1 cellular context compared by ENCODE assay signal in genomic region chr13:113105032-113105993, GRCh38.
TF ChIP-seq lines count a peak whose summit lies in the region.

Gene F7 (plus strand): TSS chr13:113105791. CDS start chr13:113105842, 51 bp downstream.

TF ChIP-seq in HepG2, 621 proteins besides CTCF, POLR2A, EP300 and RAD21 (continued from another document and continues in another):
- no peak for TF ChIP-seq KIAA2018 (CRISPR knock-in tag; IDR thresholded peaks at IDR 0.05; ENCODE audit: borderline replicate concordance)
- peak; percentile 61; the same call in 1 of the 2 replicates for TF ChIP-seq HOXA5 (CRISPR knock-in tag; IDR thresholded peaks at IDR 0.05)
- peak; percentile 80 for TF ChIP-seq HNRNPL (IDR thresholded peaks at IDR 0.05; ENCODE audit: low read depth, low read length)
- TF ChIP-seq ZNF280B (CRISPR knock-in tag; IDR thresholded peaks at IDR 0.05; ENCODE audit: borderline replicate concordance), result 0 out of 2 replicates have a peak, but pooled peaks have one; percentile 22
- TF ChIP-seq, protein P1, sequence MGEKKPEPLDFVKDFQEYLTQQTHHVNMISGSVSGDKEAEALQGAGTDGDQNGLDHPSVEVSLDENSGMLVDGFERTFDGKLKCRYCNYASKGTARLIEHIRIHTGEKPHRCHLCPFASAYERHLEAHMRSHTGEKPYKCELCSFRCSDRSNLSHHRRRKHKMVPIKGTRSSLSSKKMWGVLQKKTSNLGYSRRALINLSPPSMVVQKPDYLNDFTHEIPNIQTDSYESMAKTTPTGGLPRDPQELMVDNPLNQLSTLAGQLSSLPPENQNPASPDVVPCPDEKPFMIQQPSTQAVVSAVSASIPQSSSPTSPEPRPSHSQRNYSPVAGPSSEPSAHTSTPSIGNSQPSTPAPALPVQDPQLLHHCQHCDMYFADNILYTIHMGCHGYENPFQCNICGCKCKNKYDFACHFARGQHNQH (CRISPR knock-in tag; IDR thresholded peaks at IDR 0.05), result peak; percentile 75; the same call in 1 of the 2 replicates
- peak; percentile 79; the same call in 1 of the 2 replicates for TF ChIP-seq ZBTB7B (CRISPR knock-in tag; IDR thresholded peaks at IDR 0.05)
- no peak for TF ChIP-seq ZFP1 (CRISPR knock-in tag; IDR thresholded peaks at IDR 0.05)
- TF ChIP-seq RAD51 (IDR thresholded peaks at IDR 0.05; ENCODE audit: borderline replicate concordance), result no peak
- TF ChIP-seq ZNF3 (CRISPR knock-in tag; IDR thresholded peaks at IDR 0.05), result no peak
- no peak; the same call in 1 of the 2 replicates for TF ChIP-seq ZNF703 (CRISPR knock-in tag; IDR thresholded peaks at IDR 0.05; ENCODE audit: borderline replicate concordance)
- no peak for TF ChIP-seq TEF (CRISPR knock-in tag; IDR thresholded peaks at IDR 0.05)
- TF ChIP-seq TAF15 (IDR thresholded peaks at IDR 0.05; ENCODE audit: low read depth, low read length, poor library complexity, severe bottlenecking), result no peak
- no peak for TF ChIP-seq ZNF75D (CRISPR knock-in tag; IDR thresholded peaks at IDR 0.05; ENCODE audit: borderline replicate concordance)
- peak; percentile 60; the same call in 1 of the 2 replicates for TF ChIP-seq KAT7 (CRISPR knock-in tag; IDR thresholded peaks at IDR 0.05; ENCODE audit: borderline replicate concordance)
- TF ChIP-seq ZNF333 (CRISPR knock-in tag; IDR thresholded peaks at IDR 0.05; ENCODE audit: borderline replicate concordance), result no peak
- peak; percentile 72; the same call in 1 of the 2 replicates for TF ChIP-seq MEIS2 (CRISPR knock-in tag; IDR thresholded peaks at IDR 0.05)
- TF ChIP-seq DPF2 (CRISPR knock-in tag; IDR thresholded peaks at IDR 0.05; ENCODE audit: borderline replicate concordance, low read depth), result peak; percentile 87
- no peak for TF ChIP-seq ZNF382 (CRISPR knock-in tag; IDR thresholded peaks at IDR 0.05; ENCODE audit: borderline replicate concordance)
- TF ChIP-seq HDAC2 (CRISPR knock-in tag; IDR thresholded peaks at IDR 0.05), result peak; percentile 89
- no peak for TF ChIP-seq ZBTB8A (CRISPR knock-in tag; IDR thresholded peaks at IDR 0.05; ENCODE audit: borderline replicate concordance, low read depth)
- no peak for TF ChIP-seq ZNF234 (CRISPR knock-in tag; conservative IDR thresholded peaks at IDR 0.05)
- peak; percentile 40; the same call in 1 of the 2 replicates for TF ChIP-seq MNT (IDR thresholded peaks at IDR 0.05)
- peak; percentile 92 for TF ChIP-seq CEBPG (CRISPR knock-in tag; IDR thresholded peaks at IDR 0.05)
- TF ChIP-seq NR2C2 (CRISPR knock-in tag; IDR thresholded peaks at IDR 0.05; ENCODE audit: borderline replicate concordance), result peak; percentile 62; the same call in 1 of the 2 replicates
- TF ChIP-seq SMAD9 (CRISPR knock-in tag; IDR thresholded peaks at IDR 0.05), result no peak
- TF ChIP-seq HNF4A (CRISPR knock-in tag; IDR thresholded peaks at IDR 0.05), result peak; percentile 98
- TF ChIP-seq, protein P2, sequence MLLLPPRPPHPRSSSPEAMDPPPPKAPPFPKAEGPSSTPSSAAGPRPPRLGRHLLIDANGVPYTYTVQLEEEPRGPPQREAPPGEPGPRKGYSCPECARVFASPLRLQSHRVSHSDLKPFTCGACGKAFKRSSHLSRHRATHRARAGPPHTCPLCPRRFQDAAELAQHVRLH (CRISPR knock-in tag; IDR thresholded peaks at IDR 0.05; ENCODE audit: borderline replicate concordance, low read depth), result peak; percentile 83
- peak; percentile 92 for TF ChIP-seq TEAD3 (CRISPR knock-in tag; optimal IDR thresholded peaks at IDR 0.05; ENCODE audit: borderline replicate concordance)
- no peak for TF ChIP-seq LCORL (IDR thresholded peaks at IDR 0.05)
- peak; percentile 97 for TF ChIP-seq LCORL (CRISPR knock-in tag; IDR thresholded peaks at IDR 0.05)
- TF ChIP-seq SMAD3 (CRISPR knock-in tag; IDR thresholded peaks at IDR 0.05), result no peak
- peak; percentile 55; the same call in 1 of the 2 replicates for TF ChIP-seq TOPORS (CRISPR knock-in tag; IDR thresholded peaks at IDR 0.05)
- TF ChIP-seq ZKSCAN8 (CRISPR knock-in tag; IDR thresholded peaks at IDR 0.05; ENCODE audit: borderline replicate concordance), result peak; percentile 55; the same call in 1 of the 2 replicates
- no peak for TF ChIP-seq KDM5A (IDR thresholded peaks at IDR 0.05; ENCODE audit: borderline replicate concordance, low read length)
- no peak for TF ChIP-seq CAMTA2 (CRISPR knock-in tag; IDR thresholded peaks at IDR 0.05; ENCODE audit: borderline replicate concordance)
- no peak for TF ChIP-seq ZHX1 (CRISPR knock-in tag; IDR thresholded peaks at IDR 0.05; ENCODE audit: low read depth)
- peak; percentile 75; the same call in 1 of the 2 replicates for TF ChIP-seq POLR2AphosphoS5 (IDR thresholded peaks at IDR 0.05; ENCODE audit: low read depth, low read length)
- TF ChIP-seq E2F1 (CRISPR knock-in tag; IDR thresholded peaks at IDR 0.05), result no peak
- TF ChIP-seq ISX (CRISPR knock-in tag; conservative IDR thresholded peaks at IDR 0.05), result no peak
- 0 out of 2 replicates have a peak, but pooled peaks have one; percentile 31 for TF ChIP-seq GATAD1 (CRISPR knock-in tag; IDR thresholded peaks at IDR 0.05)
- no peak for TF ChIP-seq AGO2 (optimal IDR thresholded peaks at IDR 0.05; ENCODE audit: low read depth, low read length)
- TF ChIP-seq ZNF281 (CRISPR knock-in tag; IDR thresholded peaks at IDR 0.05; ENCODE audit: borderline replicate concordance), result peak; percentile 100
